Comparison of ENCODE assay signal across 30 cellular contexts in the genomic region with DNA sequence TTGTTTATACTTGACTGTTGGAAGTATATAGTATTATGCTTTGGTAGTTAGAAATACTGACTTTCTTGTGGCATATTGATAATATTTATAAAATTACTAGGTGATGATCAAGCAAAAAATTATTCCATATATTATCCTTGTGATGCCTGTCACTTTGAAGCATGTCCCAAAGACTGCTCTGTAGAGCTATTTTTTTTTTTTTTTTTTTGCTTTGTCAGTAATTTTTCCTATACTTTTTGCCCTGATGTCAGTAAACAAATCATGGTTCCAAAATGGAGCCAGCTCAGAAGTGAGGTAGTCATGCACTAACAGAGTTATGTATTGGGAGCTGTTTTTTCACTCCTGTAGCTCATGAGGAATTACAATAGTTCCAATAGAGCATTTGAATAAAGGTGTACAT.
"Had no signal": no experiment of that assay in that cellular context is flagged by ENCODE, and none has a peak within 500 bp of the region (broad histone marks: within the 10 kb centered on the region; RNA-seq: fewer than 3 reads in every experiment).

No MANE protein-coding gene starts in this region.

- H3K27me3 ChIP-seq: dorsolateral prefrontal cortex, gastrocnemius medialis, tibial nerve, upper lobe of left lung had no signal

- H3K36me3 Mint-ChIP-seq: immature natural killer cell; stimulated activated naive B cell treated with anti-CD40 and anti-IgM and Interleukin-4, amounts not matched to agents 10 μg/mL and 1 μg/mL and 100 μg/mL, for 72 hours had no signal

- H3K9me3 ChIP-seq: gastrocnemius medialis, psoas muscle, spleen, thoracic aorta, tibial nerve, upper lobe of left lung had no signal

- ATAC-seq: esophagus mucosa; gastrocnemius medialis; left colon; left ventricle myocardium superior; naive thymus-derived CD4-positive, alpha-beta T cell; psoas muscle; right cardiac atrium; stimulated activated naive B cell treated with anti-CD40 and anti-IgM and Interleukin-4, amounts not matched to agents 10 μg/mL and 1 μg/mL and 100 μg/mL, for 72 hours had no signal

- DNase-seq: dorsolateral prefrontal cortex; effector CD4-positive, alpha-beta T cell; foreskin fibroblast; gastrocnemius medialis; head of caudate nucleus; immature natural killer cell; islet precursor cell; kidney glomerular epithelial cell; left colon; left ventricle myocardium superior; mesenchymal stem cell; midbrain; naive thymus-derived CD4-positive, alpha-beta T cell; nucleus accumbens; psoas muscle; right cardiac atrium; spleen; stimulated activated CD4-positive, alpha-beta T cell treated with anti-CD3 and anti-CD28 coated beads, Interleukin-2, amount 100 ng/mL, for 48 hours; stimulated activated naive B cell treated with anti-CD40 and anti-IgM and Interleukin-4, amounts not matched to agents 10 μg/mL and 1 μg/mL and 100 μg/mL, for 72 hours; upper lobe of left lung had no signal

- H3K27ac ChIP-seq: dorsolateral prefrontal cortex, epithelial cell of prostate, gastrocnemius medialis, psoas muscle, skin epidermis, spleen, thoracic aorta, tibial nerve, upper lobe of left lung had no signal

- H3K4me3 ChIP-seq: dorsolateral prefrontal cortex, gastrocnemius medialis, lung, psoas muscle, skin epidermis, spleen, thoracic aorta, tibial nerve, upper lobe of left lung had no signal

- H3K4me3 Mint-ChIP-seq: immature natural killer cell; naive thymus-derived CD4-positive, alpha-beta T cell; nephron; stimulated activated naive B cell treated with anti-CD40 and anti-IgM and Interleukin-4, amounts not matched to agents 10 μg/mL and 1 μg/mL and 100 μg/mL, for 72 hours; stimulated activated naive CD8-positive, alpha-beta T cell treated with anti-CD3 and anti-CD28 coated beads, Interleukin-15, Interleukin-2, amounts not matched to agents 100 ng/mL and 50 ng/mL, for 24 hours had no signal

- H3K9me3 Mint-ChIP-seq: immature natural killer cell; naive thymus-derived CD4-positive, alpha-beta T cell; stimulated activated naive B cell treated with anti-CD40 and anti-IgM and Interleukin-4, amounts not matched to agents 10 μg/mL and 1 μg/mL and 100 μg/mL, for 72 hours; stimulated activated naive CD8-positive, alpha-beta T cell treated with anti-CD3 and anti-CD28 coated beads, Interleukin-15, Interleukin-2, amounts not matched to agents 100 ng/mL and 50 ng/mL, for 24 hours had no signal

- H3K36me3 ChIP-seq: gastrocnemius medialis, spleen, thoracic aorta, tibial nerve, upper lobe of left lung had no signal

- H3K4me1 Mint-ChIP-seq: immature natural killer cell; stimulated activated naive B cell treated with anti-CD40 and anti-IgM and Interleukin-4, amounts not matched to agents 10 μg/mL and 1 μg/mL and 100 μg/mL, for 72 hours had no signal

- FAIRE-seq: colon, urothelium cell line had no signal

- H3K4me1 ChIP-seq: gastrocnemius medialis, psoas muscle, spleen had no signal

- H3K27ac Mint-ChIP-seq: immature natural killer cell; naive thymus-derived CD4-positive, alpha-beta T cell; stimulated activated naive B cell treated with anti-CD40 and anti-IgM and Interleukin-4, amounts not matched to agents 10 μg/mL and 1 μg/mL and 100 μg/mL, for 72 hours; stimulated activated naive CD8-positive, alpha-beta T cell treated with anti-CD3 and anti-CD28 coated beads, Interleukin-15, Interleukin-2, amounts not matched to agents 100 ng/mL and 50 ng/mL, for 24 hours had no signal
